In genomic region chr4:112296949-112297483, GRCh38 we compare ENCODE assay signal across 8 cellular contexts. TPM values are rescaled to one million over a fixed set of nuclear protein-coding genes. Genes with fewer than 3 reads are reported as not detected.
A peak's percentile ranks its signal among the peaks of the same experiment; 100 is the strongest.
DNase-seq lines count a peak whose midpoint lies in the region; ATAC-seq, FAIRE-seq and TF ChIP-seq lines count a peak whose summit lies in the region.

Gene ALPK1, plus strand, starts transcription at chr4:112297369.

- H3K27me3 ChIP-seq in HAP-1 (ENCODE audit: low read depth) = no peaks in the 10 kb centered on the region

- no peaks in the 10 kb centered on the region for H3K27me3 Mint-ChIP-seq in activated CD4-positive, alpha-beta memory T cell treated with anti-CD3 and anti-CD28 coated beads, Interleukin-2, amount 10 ng/mL, durations not matched to agents 7 days and 5 days

- ATAC-seq in Right ventricle myocardium superior (ENCODE audit: poor library complexity) (peak; percentile 98), sciatic nerve (peak; percentile 99)

- peak; percentile 93 for FAIRE-seq in GM12892 (lab: Jason Lieb, UNC)

- H3K9me3 Mint-ChIP-seq in activated CD4-positive, alpha-beta memory T cell treated with anti-CD3 and anti-CD28 coated beads, Interleukin-2, amount 10 ng/mL, durations not matched to agents 7 days and 5 days = no peaks in the 10 kb centered on the region

- in situ Hi-C loops in HAP-1 (cut with MboI; ENCODE audit: low sequenced_read_pairs) = no loop called here

- no peak for TF ChIP-seq CTCF in LNCaP clone FGC (IDR thresholded peaks at IDR 0.05; ENCODE audit: control insufficient read depth, extremely low read depth, insufficient read depth)

- intact Hi-C loops in Right ventricle myocardium superior (cut with DNase I) = no loop called here
- intact Hi-C loops in sciatic nerve (cut with DNase I) = no loop called here
- intact Hi-C loops in posterior cingulate gyrus (cut with DNase I) = no loop called here

- POLR2A ChIA-PET in activated CD4-positive, alpha-beta memory T cell treated with anti-CD3 and anti-CD28 coated beads, Interleukin-2, amount 10 ng/mL, durations not matched to agents 7 days and 5 days (lab: Charles Lee) = interaction anchor here (0.6 to 2.2 kb wide), 3 partner anchors 10 to 336 kb away, joined by 3 to 26 read pairs (median 3); partner anchors contain the start of gene TIFA

- peak within 1 kb of the TSS; percentile 68 for H3K27ac Mint-ChIP-seq in activated CD4-positive, alpha-beta memory T cell treated with anti-CD3 and anti-CD28 coated beads, Interleukin-2, amount 10 ng/mL, durations not matched to agents 7 days and 5 days

- no peaks in the 10 kb centered on the region for H3K9me3 ChIP-seq in HAP-1

- no peak for DNase-seq in GM12892 (ENCODE audit: insufficient read length)
- DNase-seq in HAP-1 (ENCODE audit: low spot score in 2 of 2) = peak; percentile 24 to 82
- DNase-seq in LNCaP clone FGC (ENCODE audit: low read depth) = peak; percentile 69
- no peak for DNase-seq in activated CD4-positive, alpha-beta memory T cell treated with anti-CD3 and anti-CD28 coated beads, Interleukin-2, amount 10 ng/mL, durations not matched to agents 7 days and 5 days
- no peak for DNase-seq in Right ventricle myocardium superior
- DNase-seq in sciatic nerve (ENCODE audit: low spot score) = no peak
- no peak for DNase-seq in germinal center (ENCODE audit: low spot score)
- no peak for DNase-seq in posterior cingulate gyrus

- peak within 1 kb of the TSS; percentile 74 for H3K4me3 Mint-ChIP-seq in activated CD4-positive, alpha-beta memory T cell treated with anti-CD3 and anti-CD28 coated beads, Interleukin-2, amount 10 ng/mL, durations not matched to agents 7 days and 5 days

- H3K36me3 ChIP-seq in HAP-1 (replicated peaks) = no peaks in the 10 kb centered on the region

- H3K4me1 ChIP-seq in HAP-1 = peaks cover 16% of the 10 kb centered on the region

- no peaks in the 10 kb centered on the region for H3K36me3 Mint-ChIP-seq in activated CD4-positive, alpha-beta memory T cell treated with anti-CD3 and anti-CD28 coated beads, Interleukin-2, amount 10 ng/mL, durations not matched to agents 7 days and 5 days (ENCODE audit: low read depth)

- H3K4me3 ChIP-seq in HAP-1 (peak within 1 kb of the TSS; percentile 26), LNCaP clone FGC (ENCODE audit: low read depth, low read length) (peak within 1 kb of the TSS; percentile 47)

- TF ChIP-seq POLR2A in GM12892 (IDR thresholded peaks at IDR 0.05; ENCODE audit: low read depth, low read length) = 0 out of 2 replicates have a peak, but pooled peaks have one; percentile 44

- peaks cover 25% of the 10 kb centered on the region for H3K4me1 Mint-ChIP-seq in activated CD4-positive, alpha-beta memory T cell treated with anti-CD3 and anti-CD28 coated beads, Interleukin-2, amount 10 ng/mL, durations not matched to agents 7 days and 5 days

- CTCF ChIA-PET in activated CD4-positive, alpha-beta memory T cell treated with anti-CD3 and anti-CD28 coated beads, Interleukin-2, amount 10 ng/mL, durations not matched to agents 7 days and 5 days (lab: Charles Lee) = interaction anchor here (0.7 to 1.5 kb wide), 4 partner anchors 13 to 421 kb away, joined by 3 to 4 read pairs (median 3); no protein-coding TSS in a partner anchor

RNA-seq across cellular contexts. Expression of gene ALPK1, which starts in this region (rescaled TPM):
- polyA plus RNA-seq in GM12892 (2012; ENCODE audit: missing spikeins) = 22.0 TPM
- 10 to 100 TPM; 11.4 to 12.3 TPM for total RNA-seq in activated CD4-positive, alpha-beta memory T cell treated with anti-CD3 and anti-CD28 coated beads, Interleukin-2, amount 10 ng/mL, durations not matched to agents 7 days and 5 days
- 4.0 TPM for total RNA-seq in Right ventricle myocardium superior
- total RNA-seq in sciatic nerve = 42.6 TPM

Comparison
In these comparisons a context has a peak if more than half of its experiments do, and no peak if none do; other contexts are left out.
1. DNase-seq: peak in HAP-1 (2 of 2) and LNCaP clone FGC (single experiment); none in GM12892 (single experiment), activated CD4-positive, alpha-beta memory T cell treated with anti-CD3 and anti-CD28 coated beads, Interleukin-2, amount 10 ng/mL, durations not matched to agents 7 days and 5 days (single experiment), Right ventricle myocardium superior (single experiment), sciatic nerve (single experiment), germinal center (single experiment) and posterior cingulate gyrus (0 of 10).